24 cellular contexts compared by ENCODE assay signal in the genomic region with DNA sequence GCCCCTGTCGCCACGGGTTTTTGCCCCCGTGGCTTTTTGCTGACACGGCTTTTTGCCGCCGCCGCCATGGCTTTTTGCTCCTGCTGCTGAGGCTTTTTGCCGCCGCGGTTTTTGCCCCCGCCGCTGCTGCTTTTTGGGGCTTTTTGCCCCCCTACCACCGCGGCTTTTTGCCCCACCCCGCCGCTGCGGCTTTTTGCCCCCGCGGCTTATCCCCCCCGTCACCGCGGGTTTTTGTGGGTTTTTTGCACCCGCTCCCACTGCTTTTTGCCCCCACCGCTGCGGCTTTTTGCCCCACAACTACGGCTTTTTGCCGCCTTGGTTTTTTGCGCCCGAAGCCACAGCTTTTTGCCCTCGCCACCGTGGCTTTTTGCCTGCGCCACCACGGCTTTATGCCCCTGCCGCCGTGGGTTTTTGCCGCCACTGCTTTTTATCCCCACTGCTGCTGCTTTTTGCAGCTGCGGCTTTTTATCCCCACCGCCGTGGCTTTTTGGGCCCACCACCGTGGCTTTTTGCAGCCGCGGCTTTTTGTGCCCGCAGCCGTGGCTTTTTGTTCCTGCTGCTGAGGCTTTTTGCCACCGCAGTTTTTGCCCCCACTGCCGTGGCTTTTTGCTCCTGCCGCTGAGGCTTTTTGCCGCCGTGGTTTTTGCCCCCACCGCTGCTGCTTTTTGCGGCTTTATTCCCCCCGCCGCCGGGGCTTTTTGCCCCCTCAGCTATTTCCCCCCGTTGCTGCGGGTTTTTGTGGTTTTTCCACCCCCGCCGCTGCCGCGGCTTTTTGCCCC.
DNase-seq lines count a peak whose midpoint lies in the region; ATAC-seq, FAIRE-seq and TF ChIP-seq lines count a peak whose summit lies in the region.
"Had no signal": no experiment of that assay in that cellular context is flagged by ENCODE, and none has a peak within 500 bp of the region (broad histone marks: within the 10 kb centered on the region; RNA-seq: fewer than 3 reads in every experiment).

No MANE protein-coding gene starts in this region.

- H3K4me3 Mint-ChIP-seq in osteocyte (ENCODE audit: unreplicated experiment) (no peak overlapping the region), immature natural killer cell (no peak overlapping the region)
- H3K4me3 Mint-ChIP-seq: activated naive CD8-positive, alpha-beta T cell; activated T-cell treated with anti-CD3 and anti-CD28 coated beads, Interleukin-2, amount 50 U/mL, for 24 hours; CD14-positive monocyte; central memory CD8-positive, alpha-beta T cell; IgD-negative memory B cell had no signal

- H3K4me1 Mint-ChIP-seq in osteocyte (ENCODE audit: unreplicated experiment) (no peaks in the 10 kb centered on the region), immature natural killer cell (no peaks in the 10 kb centered on the region)
- H3K4me1 Mint-ChIP-seq: CD14-positive monocyte; central memory CD8-positive, alpha-beta T cell; IgD-negative memory B cell had no signal

- WGBS in heart right ventricle, 2 donors, result 91 to 95% methylated on average over 58 to 60 of the region's 60 CpGs

- peaks cover 0 to 20% (median 0%) of the 10 kb centered on the region in 11 donors for H3K9me3 ChIP-seq in heart right ventricle
- H3K9me3 ChIP-seq: heart left ventricle, neutrophil, SJCRH30, vagina had no signal

- H3K4me1 ChIP-seq in heart right ventricle, result no peaks in the 10 kb centered on the region
- H3K4me1 ChIP-seq: heart left ventricle, SJCRH30, vagina had no signal

- H3K27me3 Mint-ChIP-seq in osteocyte (ENCODE audit: unreplicated experiment) (no peaks in the 10 kb centered on the region), immature natural killer cell (ENCODE audit: low read depth in 3 of 3) (peaks cover 0 to 3% (median 2%) of the 10 kb centered on the region in 3 donors)
- H3K27me3 Mint-ChIP-seq: activated naive CD8-positive, alpha-beta T cell; activated T-cell treated with anti-CD3 and anti-CD28 coated beads, Interleukin-2, amount 50 U/mL, for 24 hours; central memory CD8-positive, alpha-beta T cell; IgD-negative memory B cell had no signal

- TF ChIP-seq CTCF in heart right ventricle (IDR thresholded peaks at IDR 0.05) (no peak), osteocyte (IDR thresholded peaks at IDR 0.05) (no peak)

- H3K36me3 ChIP-seq in heart right ventricle, result no peaks in the 10 kb centered on the region
- H3K36me3 ChIP-seq: heart left ventricle, neutrophil, SJCRH30, vagina had no signal

- no peak for FAIRE-seq in urothelium cell line (lab: Jason Lieb, UNC)
- FAIRE-seq: astrocyte, D721Med had no signal

- H3K9me3 Mint-ChIP-seq in osteocyte (ENCODE audit: unreplicated experiment) (peaks cover 23% of the 10 kb centered on the region), immature natural killer cell (peaks cover 0 to 31% (median 23%) of the 10 kb centered on the region in 6 donors)

- H3K27ac Mint-ChIP-seq in osteocyte (ENCODE audit: unreplicated experiment), result no peak overlapping the region
- H3K27ac Mint-ChIP-seq in immature natural killer cell, result no peak overlapping the region
- H3K27ac Mint-ChIP-seq: activated naive CD8-positive, alpha-beta T cell; activated T-cell treated with anti-CD3 and anti-CD28 coated beads, Interleukin-2, amount 50 U/mL, for 24 hours; CD14-positive monocyte; IgD-negative memory B cell had no signal

- intact Hi-C loops in Right ventricle myocardium superior (cut with DNase I) (no loop called here), heart right ventricle (cut with DNase I) (no loop called here), left cardiac atrium (cut with DNase I) (no loop called here)

- no peak overlapping the region for H3K27ac ChIP-seq in heart right ventricle
- H3K27ac ChIP-seq: heart left ventricle, neutrophil, SJCRH30, vagina had no signal

- H3K27me3 ChIP-seq in heart right ventricle, result peaks cover 0 to 11% (median 0%) of the 10 kb centered on the region in 7 donors
- H3K27me3 ChIP-seq: neutrophil, SJCRH30, vagina had no signal

- H3K4me3 ChIP-seq in heart right ventricle, result no peak overlapping the region
- H3K4me3 ChIP-seq: heart left ventricle, SJCRH30, vagina had no signal

- H3K36me3 Mint-ChIP-seq in osteocyte (ENCODE audit: unreplicated experiment) (peaks cover 1% of the 10 kb centered on the region), immature natural killer cell (peaks cover 0 to 4% (median 0%) of the 10 kb centered on the region in 3 donors)
- H3K36me3 Mint-ChIP-seq: activated naive CD8-positive, alpha-beta T cell; CD14-positive monocyte had no signal

- ATAC-seq in Right ventricle myocardium superior (ENCODE audit: poor library complexity), result no peak
- ATAC-seq in heart right ventricle, result no peak
- ATAC-seq in left cardiac atrium, result no peak
- ATAC-seq: heart left ventricle had no signal

- DNase-seq in Right ventricle myocardium superior (peak; percentile 17), heart right ventricle (no peak), left cardiac atrium (peak; percentile 9), osteocyte (ENCODE audit: extremely low spot score, unreplicated experiment) (peak; percentile 80), urothelium cell line (ENCODE audit: low spot score) (peak; percentile 10), GM19240 (ENCODE audit: insufficient read length, low spot score) (no peak), DMS79 treated with DMSO at 0.1 percent for 48 hours (lab: John Stamatoyannopoulos, UW) (no peak), immature natural killer cell (no peak)
- DNase-seq: ACHN; activated CD4-positive, alpha-beta T cell treated with anti-CD3 and anti-CD28 coated beads for 1 hour; activated T-cell treated with anti-CD3 and anti-CD28 coated beads, Interleukin-2, amount 50 U/mL, for 24 hours; NCI-H1417; NCI-H2107; SJCRH30; stimulated activated CD8-positive, alpha-beta memory T cell treated with anti-CD3 and anti-CD28 coated beads, Interleukin-4, amount 100 ng/mL, for 48 hours had no signal

Comparison
In these comparisons a context has a peak if more than half of its experiments do, and no peak if none do; other contexts are left out.
1. DNase-seq: peak in Right ventricle myocardium superior (single experiment), left cardiac atrium (single experiment), osteocyte (single experiment) and urothelium cell line (single experiment); none in heart right ventricle (0 of 2), GM19240 (single experiment), DMS79 treated with DMSO at 0.1 percent for 48 hours (single experiment) and immature natural killer cell (0 of 3).